In genomic region chr12:14957769-14958168, GRCh38 we compare ENCODE assay signal across 12 cellular contexts. TPM values are rescaled to one million over a fixed set of nuclear protein-coding genes. Genes with fewer than 3 reads are reported as not detected.
DNase-seq lines count a peak whose midpoint lies in the region; ATAC-seq, FAIRE-seq and TF ChIP-seq lines count a peak whose summit lies in the region.
"Had no signal": no experiment of that assay in that cellular context is flagged by ENCODE, and none has a peak within 500 bp of the region (broad histone marks: within the 10 kb centered on the region; RNA-seq: fewer than 3 reads in every experiment).

No MANE protein-coding gene starts in this region.

- intact Hi-C loops in lower lobe of right lung (cut with DNase I): no loop called here
- intact Hi-C loops in tibial artery (cut with DNase I; ENCODE audit: low total_unique reads): no loop called here

- H3K27ac ChIP-seq in lower lobe of right lung (peak overlapping the region; percentile 85), tibial artery (peak overlapping the region; percentile 60 to 63)

- no peak for DNase-seq in activated naive CD4-positive, alpha-beta T cell treated with anti-CD3 and anti-CD28 coated beads, Interleukin-2, amount 10 ng/mL, durations not matched to agents 7 days and 5 days
- DNase-seq in activated naive CD4-positive, alpha-beta T cell (lab: John Stamatoyannopoulos, UW): no peak
- DNase-seq in T-helper 17 cell: no peak
- DNase-seq in lower lobe of right lung: no peak
- no peak for DNase-seq in tibial artery
- DNase-seq in HTR-8/SVneo (ENCODE audit: insufficient read length, low spot score): no peak
- DNase-seq: OCI-M1 had no signal

- H3K9me3 ChIP-seq in T-helper 17 cell (ENCODE audit: control insufficient read depth, low read length, poor library complexity, severe bottlenecking) (no peaks in the 10 kb centered on the region), lower lobe of right lung (no peaks in the 10 kb centered on the region), tibial artery (no peaks in the 10 kb centered on the region)

- H3K27me3 Mint-ChIP-seq in activated naive CD4-positive, alpha-beta T cell treated with anti-CD3 and anti-CD28 coated beads, Interleukin-2, amount 10 ng/mL, durations not matched to agents 7 days and 5 days: no peaks in the 10 kb centered on the region
- H3K27me3 Mint-ChIP-seq in T-helper 17 cell: no peaks in the 10 kb centered on the region

- FAIRE-seq in HTR-8/SVneo (lab: Jason Lieb, UNC): no peak
- FAIRE-seq: K562 had no signal

- H3K27me3 ChIP-seq in lower lobe of right lung (ENCODE audit: low read depth): no peaks in the 10 kb centered on the region
- H3K27me3 ChIP-seq in tibial artery: no peaks in the 10 kb centered on the region

- H3K9me3 Mint-ChIP-seq in activated naive CD4-positive, alpha-beta T cell treated with anti-CD3 and anti-CD28 coated beads, Interleukin-2, amount 10 ng/mL, durations not matched to agents 7 days and 5 days: no peaks in the 10 kb centered on the region

- TF ChIP-seq CTCF in lower lobe of right lung (IDR thresholded peaks at IDR 0.05) (no peak), tibial artery (IDR thresholded peaks at IDR 0.05) (no peak)

- H3K4me3 ChIP-seq in lower lobe of right lung (peak overlapping the region; percentile 59), tibial artery (peak overlapping the region in 1 of 2 donors; percentile 13)
- H3K4me3 ChIP-seq: K562 had no signal

- H3K4me1 ChIP-seq in lower lobe of right lung (peaks cover 81% of the 10 kb centered on the region), tibial artery (peaks cover 0 to 40% (median 15%) of the 10 kb centered on the region in 4 donors)

- peak overlapping the region; percentile 95 for H3K4me3 Mint-ChIP-seq in activated naive CD4-positive, alpha-beta T cell treated with anti-CD3 and anti-CD28 coated beads, Interleukin-2, amount 10 ng/mL, durations not matched to agents 7 days and 5 days
- peak overlapping the region; percentile 100 for H3K4me3 Mint-ChIP-seq in T-helper 17 cell

- CTCF ChIA-PET in activated naive CD4-positive, alpha-beta T cell treated with anti-CD3 and anti-CD28 coated beads, Interleukin-2, amount 10 ng/mL, durations not matched to agents 7 days and 5 days (lab: Charles Lee): no interaction called here

- peaks cover 53% of the 10 kb centered on the region for H3K4me1 Mint-ChIP-seq in activated naive CD4-positive, alpha-beta T cell treated with anti-CD3 and anti-CD28 coated beads, Interleukin-2, amount 10 ng/mL, durations not matched to agents 7 days and 5 days
- H3K4me1 Mint-ChIP-seq in T-helper 17 cell: peaks cover 62% of the 10 kb centered on the region

- H3K36me3 Mint-ChIP-seq in activated naive CD4-positive, alpha-beta T cell treated with anti-CD3 and anti-CD28 coated beads, Interleukin-2, amount 10 ng/mL, durations not matched to agents 7 days and 5 days: peaks cover 68% of the 10 kb centered on the region
- peaks cover 26% of the 10 kb centered on the region for H3K36me3 Mint-ChIP-seq in T-helper 17 cell (ENCODE audit: low read depth)

- H3K36me3 ChIP-seq in lower lobe of right lung: no peaks in the 10 kb centered on the region
- no peaks in the 10 kb centered on the region for H3K36me3 ChIP-seq in tibial artery

- ATAC-seq in T-helper 17 cell: no peak
- ATAC-seq in lower lobe of right lung: no peak
- ATAC-seq in HG02852 (IDR thresholded peaks at IDR 0.05; ENCODE audit: unreplicated experiment): no peak
- no peak for ATAC-seq in GM18858 (IDR thresholded peaks at IDR 0.05; ENCODE audit: unreplicated experiment)
- ATAC-seq: K562 had no signal

- peak overlapping the region; percentile 99 for H3K27ac Mint-ChIP-seq in activated naive CD4-positive, alpha-beta T cell treated with anti-CD3 and anti-CD28 coated beads, Interleukin-2, amount 10 ng/mL, durations not matched to agents 7 days and 5 days
- H3K27ac Mint-ChIP-seq in T-helper 17 cell: peak overlapping the region; percentile 100

RNA-seq across cellular contexts. Expression of gene ARHGDIB, which starts 3.6 kb away (rescaled TPM):
- 100 to 1,000 TPM; 895 to 936 TPM for total RNA-seq in T-helper 17 cell
- total RNA-seq in lower lobe of right lung: 313 TPM

RNA-seq across cellular contexts. Expression of gene PDE6H, which starts 15.1 kb away (rescaled TPM):
- not detected for total RNA-seq in T-helper 17 cell
- total RNA-seq in lower lobe of right lung: 0.53 TPM
- total RNA-seq: dermis microvascular lymphatic vessel endothelial cell, K562 had no signal

RNA-seq across cellular contexts. Expression of gene ERP27, which starts 19.4 kb away (rescaled TPM):
- total RNA-seq in T-helper 17 cell: 10 to 100 TPM in 1 of 2 donors, 1 to 10 TPM in 1; 9.9 to 14.9 TPM
- total RNA-seq in lower lobe of right lung: 16.2 TPM
- total RNA-seq: temporal lobe had no signal
